6 cellular contexts compared by ENCODE assay signal in genomic region chr2:84317135-84317534, GRCh38.
"Had no signal": no experiment of that assay in that cellular context is flagged by ENCODE, and none has a peak within 500 bp of the region (broad histone marks: within the 10 kb centered on the region; RNA-seq: fewer than 3 reads in every experiment).

No MANE protein-coding gene starts in this region.

- H3K4me1 Mint-ChIP-seq: IgD-negative memory B cell had no signal

- DNase-seq: H7, HCEC 1CT had no signal

- H3K4me2 ChIP-seq: GM23338 had no signal

- H3K4me3 Mint-ChIP-seq: GM23338, IgD-negative memory B cell had no signal

- FAIRE-seq: HepG2 had no signal

- H3K36me3 Mint-ChIP-seq: IgD-negative memory B cell had no signal

- H2AFZ ChIP-seq: GM23338 had no signal

- ATAC-seq: GM23338, HepG2 had no signal

- H3K27ac ChIP-seq: HL-60 had no signal

- H3K4me3 ChIP-seq: GM23338 had no signal

- H3K27ac Mint-ChIP-seq: GM23338, IgD-negative memory B cell had no signal

- H3K9me3 Mint-ChIP-seq: GM23338 had no signal
